24 cellular contexts compared by ENCODE assay signal in the genomic region with DNA sequence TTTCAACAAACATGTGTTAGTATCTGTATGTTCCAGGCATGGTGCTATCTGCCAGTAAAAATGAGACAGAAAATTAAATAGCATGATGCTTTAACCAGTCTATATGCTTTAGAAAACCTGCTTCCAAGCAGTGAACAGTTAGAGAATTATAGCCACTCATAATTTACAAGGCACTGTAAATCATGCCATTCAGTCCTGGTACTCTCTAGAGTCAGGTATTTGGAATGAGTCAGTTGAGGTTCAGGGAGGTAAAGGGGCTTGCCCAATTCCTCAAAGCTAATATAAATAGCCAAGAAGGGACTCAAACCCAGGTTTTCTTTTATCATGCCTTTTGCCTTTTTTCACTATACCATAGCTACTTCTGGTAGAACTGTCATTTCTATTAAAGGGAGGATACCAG.
"Had no signal": no experiment of that assay in that cellular context is flagged by ENCODE, and none has a peak within 500 bp of the region (broad histone marks: within the 10 kb centered on the region; RNA-seq: fewer than 3 reads in every experiment).

No MANE protein-coding gene starts in this region.

- H3K9me3 Mint-ChIP-seq: activated B cell treated with CpG ODN at 0.5 μM for 24 hours; activated CD4-positive, alpha-beta memory T cell treated with anti-CD3 and anti-CD28 coated beads for 36 hours; activated CD4-positive, alpha-beta T cell treated with anti-CD3 and anti-CD28 coated beads, Interleukin-2, amount 10 ng/mL, durations not matched to agents 24 days and 14 days; activated naive CD4-positive, alpha-beta T cell treated with anti-CD3 and anti-CD28 coated beads, Interleukin-2, amount 50 U/mL, for 72 hours; activated naive CD8-positive, alpha-beta T cell treated with anti-CD3 and anti-CD28 coated beads, Interleukin-2, amount 50 U/mL, for 24 hours; activated T-cell treated with anti-CD3 and anti-CD28 coated beads, Interleukin-2, amount 50 U/mL, for 4 hours had no signal

- H3K4me3 Mint-ChIP-seq: activated B cell treated with CpG ODN at 0.5 μM for 24 hours; activated CD4-positive, alpha-beta memory T cell treated with anti-CD3 and anti-CD28 coated beads for 36 hours; activated CD4-positive, alpha-beta T cell treated with anti-CD3 and anti-CD28 coated beads, Interleukin-2, amount 10 ng/mL, durations not matched to agents 24 days and 14 days; activated naive CD8-positive, alpha-beta T cell treated with anti-CD3 and anti-CD28 coated beads, Interleukin-2, amount 50 U/mL, for 24 hours; activated T-cell treated with anti-CD3 and anti-CD28 coated beads, Interleukin-2, amount 50 U/mL, for 4 hours; T-helper 17 cell had no signal

- ATAC-seq: activated naive CD4-positive, alpha-beta T cell treated with anti-CD3 and anti-CD28 coated beads, Interleukin-2, amount 50 U/mL, for 72 hours; activated naive CD8-positive, alpha-beta T cell treated with anti-CD3 and anti-CD28 coated beads, Interleukin-2, amount 50 U/mL, for 24 hours; activated T-cell treated with anti-CD3 and anti-CD28 coated beads, Interleukin-2, amount 50 U/mL, for 4 hours; K562; Panc1; T-helper 17 cell had no signal

- H3K4me3 ChIP-seq: K562 had no signal

- DNase-seq: activated B cell treated with CpG ODN at 0.5 μM for 24 hours; activated CD4-positive, alpha-beta memory T cell treated with anti-CD3 and anti-CD28 coated beads for 36 hours; activated CD4-positive, alpha-beta T cell treated with anti-CD3 and anti-CD28 coated beads for 1 hour; activated CD4-positive, alpha-beta T cell treated with anti-CD3 and anti-CD28 coated beads, Interleukin-2, amount 10 ng/mL, durations not matched to agents 24 days and 14 days; activated CD8-positive, alpha-beta memory T cell treated with anti-CD3 and anti-CD28 coated beads for 24 hours; activated effector memory CD4-positive, alpha-beta T cell treated with anti-CD3 and anti-CD28 coated beads, Interleukin-2, amount 50 U/mL, for 16 hours; activated naive CD4-positive, alpha-beta T cell treated with Interleukin-2 at 50 U/mL for 16 hours; activated naive CD8-positive, alpha-beta T cell treated with anti-CD3 and anti-CD28 coated beads, Interleukin-2, amount 50 U/mL, for 24 hours; activated T-cell treated with anti-CD3 and anti-CD28 coated beads, Interleukin-2, amount 50 U/mL, for 4 hours; central memory CD4-positive, alpha-beta T cell; Kasumi-1; NCI-H1048; NCI-H146; NCI-H187 treated with DMSO at 0.1 percent for 48 hours; NCI-H2171; NCI-H2227 treated with DMSO at 0.1 percent for 48 hours; NCI-H526; NCI-H82; SHP77 treated with DMSO at 0.1 percent for 48 hours; T-helper 17 cell; T-helper 9 cell had no signal

- H3K27me3 Mint-ChIP-seq: activated naive CD8-positive, alpha-beta T cell treated with anti-CD3 and anti-CD28 coated beads, Interleukin-2, amount 50 U/mL, for 24 hours had no signal

- H3K27ac Mint-ChIP-seq: activated B cell treated with CpG ODN at 0.5 μM for 24 hours; activated CD4-positive, alpha-beta memory T cell treated with anti-CD3 and anti-CD28 coated beads for 36 hours; activated CD4-positive, alpha-beta T cell treated with anti-CD3 and anti-CD28 coated beads, Interleukin-2, amount 10 ng/mL, durations not matched to agents 24 days and 14 days; activated naive CD4-positive, alpha-beta T cell treated with anti-CD3 and anti-CD28 coated beads, Interleukin-2, amount 50 U/mL, for 72 hours; activated naive CD8-positive, alpha-beta T cell treated with anti-CD3 and anti-CD28 coated beads, Interleukin-2, amount 50 U/mL, for 24 hours; T-helper 17 cell had no signal

- H3K4me1 Mint-ChIP-seq: activated B cell treated with CpG ODN at 0.5 μM for 24 hours; activated CD4-positive, alpha-beta T cell treated with anti-CD3 and anti-CD28 coated beads, Interleukin-2, amount 10 ng/mL, durations not matched to agents 24 days and 14 days had no signal
